In genomic region chr1:67713071-67713806, GRCh38 we compare ENCODE assay signal across 9 cellular contexts. TPM values are rescaled to one million over a fixed set of nuclear protein-coding genes. Genes with fewer than 3 reads are reported as not detected.
DNase-seq lines count a peak whose midpoint lies in the region; ATAC-seq and TF ChIP-seq lines count a peak whose summit lies in the region.
"Had no signal": no experiment of that assay in that cellular context is flagged by ENCODE, and none has a peak within 500 bp of the region (broad histone marks: within the 10 kb centered on the region; RNA-seq: fewer than 3 reads in every experiment).

No MANE protein-coding gene starts in this region.

- H3K27me3 Mint-ChIP-seq in activated T-helper 2 cell treated with anti-CD3 and anti-CD28 coated beads, Interferon-gamma antibody, Interleukin-2, Interleukin-4, amounts not matched to agents 10 μg/mL and 5 μg/mL and 100 μg/mL, durations not matched to agents 14 hours and 24 hours and 36 hours (ENCODE audit: low read depth) = peaks cover 2% of the 10 kb centered on the region

- H3K36me3 Mint-ChIP-seq in activated T-helper 2 cell treated with anti-CD3 and anti-CD28 coated beads, Interferon-gamma antibody, Interleukin-2, Interleukin-4, amounts not matched to agents 10 μg/mL and 5 μg/mL and 100 μg/mL, durations not matched to agents 14 hours and 24 hours and 36 hours (ENCODE audit: low read depth) = no peaks in the 10 kb centered on the region
- H3K36me3 Mint-ChIP-seq: activated naive CD8-positive, alpha-beta T cell treated with anti-CD3 and anti-CD28 coated beads, Interleukin-2, amount 10 ng/mL, durations not matched to agents 7 days and 5 days had no signal

- H3K36me3 ChIP-seq in DOHH2 (ENCODE audit: control insufficient read depth, low read length) (no peaks in the 10 kb centered on the region), ascending aorta (no peaks in the 10 kb centered on the region), mucosa of descending colon (ENCODE audit: low read depth) (no peaks in the 10 kb centered on the region)

- H3K4me3 ChIP-seq in DOHH2 (ENCODE audit: low read length) (peak overlapping the region; percentile 65), ascending aorta (no peak overlapping the region), mucosa of descending colon (no peak overlapping the region)

- H3F3A ChIP-seq in DOHH2 (ENCODE audit: control insufficient read depth, insufficient read depth) = no peaks in the 10 kb centered on the region

- no peaks in the 10 kb centered on the region for H4K20me1 ChIP-seq in DOHH2 (ENCODE audit: control insufficient read depth, insufficient read depth, low read depth, low read length)

- H3K9me3 Mint-ChIP-seq in activated T-helper 2 cell treated with anti-CD3 and anti-CD28 coated beads, Interferon-gamma antibody, Interleukin-2, Interleukin-4, amounts not matched to agents 10 μg/mL and 5 μg/mL and 100 μg/mL, durations not matched to agents 14 hours and 24 hours and 36 hours = no peaks in the 10 kb centered on the region
- H3K9me3 Mint-ChIP-seq: activated naive CD8-positive, alpha-beta T cell treated with anti-CD3 and anti-CD28 coated beads, Interleukin-2, amount 10 ng/mL, durations not matched to agents 7 days and 5 days had no signal

- peak; percentile 86 for DNase-seq in NCI-H2029 (lab: John Stamatoyannopoulos, UW)
- DNase-seq in ascending aorta (ENCODE audit: low spot score in 2 of 2) = no peak
- DNase-seq in mucosa of descending colon = peak in 1 of 3 donors; percentile 78
- no peak for DNase-seq in activated T-helper 2 cell treated with anti-CD3 and anti-CD28 coated beads, Interferon-gamma antibody, Interleukin-2, Interleukin-4, amounts not matched to agents 10 μg/mL and 5 μg/mL and 100 μg/mL, durations not matched to agents 14 hours and 24 hours and 36 hours (ENCODE audit: low spot score)
- no peak for DNase-seq in ecto neural progenitor cell (ENCODE audit: low spot score)
- DNase-seq: activated naive CD8-positive, alpha-beta T cell treated with anti-CD3 and anti-CD28 coated beads, Interleukin-2, amount 10 ng/mL, durations not matched to agents 7 days and 5 days had no signal

- H3K4me3 Mint-ChIP-seq in activated T-helper 2 cell treated with anti-CD3 and anti-CD28 coated beads, Interferon-gamma antibody, Interleukin-2, Interleukin-4, amounts not matched to agents 10 μg/mL and 5 μg/mL and 100 μg/mL, durations not matched to agents 14 hours and 24 hours and 36 hours (ENCODE audit: low read depth) = no peak overlapping the region
- H3K4me3 Mint-ChIP-seq: activated naive CD8-positive, alpha-beta T cell treated with anti-CD3 and anti-CD28 coated beads, Interleukin-2, amount 10 ng/mL, durations not matched to agents 7 days and 5 days had no signal

- no peaks in the 10 kb centered on the region for H3K4me1 Mint-ChIP-seq in activated T-helper 2 cell treated with anti-CD3 and anti-CD28 coated beads, Interferon-gamma antibody, Interleukin-2, Interleukin-4, amounts not matched to agents 10 μg/mL and 5 μg/mL and 100 μg/mL, durations not matched to agents 14 hours and 24 hours and 36 hours (ENCODE audit: low read depth)

- H3K27ac ChIP-seq in DOHH2 (ENCODE audit: low read depth, low read length) = peak overlapping the region; percentile 84
- H3K27ac ChIP-seq in ascending aorta = peak overlapping the region; percentile 67 to 80

- H3K9me2 ChIP-seq in DOHH2 (replicated peaks; ENCODE audit: control insufficient read depth, low read length) = no peaks in the 10 kb centered on the region

- H3K27me3 ChIP-seq in DOHH2 (ENCODE audit: control insufficient read depth, low read length) = no peaks in the 10 kb centered on the region
- H3K27me3 ChIP-seq in ascending aorta = no peaks in the 10 kb centered on the region

- H3K27ac Mint-ChIP-seq in activated T-helper 2 cell treated with anti-CD3 and anti-CD28 coated beads, Interferon-gamma antibody, Interleukin-2, Interleukin-4, amounts not matched to agents 10 μg/mL and 5 μg/mL and 100 μg/mL, durations not matched to agents 14 hours and 24 hours and 36 hours = no peak overlapping the region
- H3K27ac Mint-ChIP-seq: activated naive CD8-positive, alpha-beta T cell treated with anti-CD3 and anti-CD28 coated beads, Interleukin-2, amount 10 ng/mL, durations not matched to agents 7 days and 5 days had no signal

- peak overlapping the region; percentile 83 for H3K4me2 ChIP-seq in DOHH2 (ENCODE audit: low read length)

- H3K9me3 ChIP-seq in DOHH2 (ENCODE audit: control insufficient read depth, insufficient read depth, low read length) (no peaks in the 10 kb centered on the region), ascending aorta (no peaks in the 10 kb centered on the region), mucosa of descending colon (no peaks in the 10 kb centered on the region)

- no peak for TF ChIP-seq CTCF in DOHH2 (IDR thresholded peaks at IDR 0.05; ENCODE audit: low read depth, low read length, poor library complexity, severe bottlenecking)
- no peak for TF ChIP-seq CTCF in ascending aorta (IDR thresholded peaks at IDR 0.05)
- no peak for TF ChIP-seq CTCF in mucosa of descending colon (IDR thresholded peaks at IDR 0.05)

- H3K4me1 ChIP-seq in DOHH2 (ENCODE audit: control insufficient read depth, low read length) (peaks cover 57% of the 10 kb centered on the region), ascending aorta (peaks cover 28 to 74% of the 10 kb centered on the region in 2 donors), mucosa of descending colon (ENCODE audit: low read depth) (peaks cover 66% of the 10 kb centered on the region)

- H3K79me2 ChIP-seq in DOHH2 (ENCODE audit: control insufficient read depth, low read length) = no peaks in the 10 kb centered on the region

- ATAC-seq in mucosa of descending colon = peak; percentile 80
- ATAC-seq in HG03196 (IDR thresholded peaks at IDR 0.05; ENCODE audit: unreplicated experiment) = no peak
- no peak for ATAC-seq in HG03097 (IDR thresholded peaks at IDR 0.05; ENCODE audit: low FRiP score, unreplicated experiment)

- intact Hi-C loops in ascending aorta (cut with DNase I) = no loop called here
- intact Hi-C loops in mucosa of descending colon (cut with DNase I, micrococcal nuclease) = no loop called here
- intact Hi-C loops in activated T-helper 2 cell treated with anti-CD3 and anti-CD28 coated beads, Interferon-gamma antibody, Interleukin-2, Interleukin-4, amounts not matched to agents 10 μg/mL and 5 μg/mL and 100 μg/mL, durations not matched to agents 14 hours and 24 hours and 36 hours (cut with micrococcal nuclease) = no loop called here

RNA-seq across cellular contexts. Expression of gene GADD45A, which starts 28.2 kb away (rescaled TPM):
- total RNA-seq in ascending aorta = 111 TPM
- total RNA-seq in mucosa of descending colon = 10 to 100 TPM; 19.5 to 40.3 (median 27.1) TPM
- 30.3 and 33.5 TPM in 2 replicates for total RNA-seq in activated T-helper 2 cell treated with anti-CD3 and anti-CD28 coated beads, Interferon-gamma antibody, Interleukin-2, Interleukin-4, amounts not matched to agents 10 μg/mL and 5 μg/mL and 100 μg/mL, durations not matched to agents 14 hours and 24 hours and 36 hours
